ENCODE assay signal across 8 cellular contexts in genomic region chr1:54798769-54799641, GRCh38. TPM values are rescaled to one million over a fixed set of nuclear protein-coding genes. Genes with fewer than 3 reads are reported as not detected.
DNase-seq lines count a peak whose midpoint lies in the region; TF ChIP-seq lines count a peak whose summit lies in the region.

No MANE protein-coding gene starts in this region.

- no peak overlapping the region for H3K27ac ChIP-seq in MM.1S (ENCODE audit: low read length)

- no peak overlapping the region for H2AFZ ChIP-seq in MM.1S (ENCODE audit: low read length)

- no peaks in the 10 kb centered on the region for H3K9me2 ChIP-seq in MM.1S (replicated peaks; ENCODE audit: insufficient read depth, low read length)

- H3K9me3 Mint-ChIP-seq in progenitor cell of endocrine pancreas (ENCODE audit: low read depth), result no peaks in the 10 kb centered on the region

- no peaks in the 10 kb centered on the region for H4K20me1 ChIP-seq in MM.1S (ENCODE audit: insufficient read depth, low read length)

- H3K79me2 ChIP-seq in MM.1S (ENCODE audit: low read length), result 0 out of 2 replicates have a peak, but pooled peaks cover 3% of the 10 kb centered on the region

- H3K4me3 ChIP-seq in MM.1S (ENCODE audit: low read length), result no peak overlapping the region
- no peak overlapping the region for H3K4me3 ChIP-seq in choroid plexus epithelial cell (ENCODE audit: low read depth, low read length)

- in situ Hi-C loops in KBM-7 (cut with MboI; ENCODE audit: low pct_unique_long_range_greater_than_20kb, low sequenced_read_pairs), result no loop called here

- H3K36me3 ChIP-seq in MM.1S (replicated peaks; ENCODE audit: insufficient read depth, low read length), result no peaks in the 10 kb centered on the region

- no peak overlapping the region for H3K9ac ChIP-seq in MM.1S (ENCODE audit: low read length)

- no peak overlapping the region for H3K27ac Mint-ChIP-seq in progenitor cell of endocrine pancreas

- peaks cover 19% of the 10 kb centered on the region for H3K4me1 ChIP-seq in MM.1S (ENCODE audit: low read length)

- peaks cover 26% of the 10 kb centered on the region for H3K27me3 Mint-ChIP-seq in progenitor cell of endocrine pancreas

- peak overlapping the region; percentile 76; the same call in 1 of the 2 replicates for H3K4me2 ChIP-seq in MM.1S (ENCODE audit: low read depth, low read length)

- no peaks in the 10 kb centered on the region for H3K9me3 ChIP-seq in MM.1S (replicated peaks; ENCODE audit: insufficient read depth, low read length)

- peaks cover 5% of the 10 kb centered on the region for H3K4me1 Mint-ChIP-seq in progenitor cell of endocrine pancreas (ENCODE audit: low read depth)

- DNase-seq in activated T-cell treated with anti-CD3 and anti-CD28 coated beads for 48 hours (ENCODE audit: low read depth) (peak; percentile 46), MM.1S (no peak), choroid plexus epithelial cell (ENCODE audit: low read depth) (peak; percentile 64), AG20443 (ENCODE audit: low spot score) (no peak), KBM-7 (no peak), progenitor cell of endocrine pancreas (ENCODE audit: low spot score, unreplicated experiment) (no peak)
- DNase-seq in activated T-cell treated with anti-CD3 and anti-CD28 coated beads, Interleukin-2, amount 50 U/mL, for 1 hour, result no peak
- DNase-seq in stimulated activated CD8-positive, alpha-beta memory T cell treated with anti-CD3 and anti-CD28 coated beads, Interleukin-4, amount 100 ng/mL, for 48 hours, result peak; percentile 67

- H3K36me3 Mint-ChIP-seq in progenitor cell of endocrine pancreas (ENCODE audit: insufficient read depth), result no peaks in the 10 kb centered on the region

- TF ChIP-seq CTCF in MM.1S (IDR thresholded peaks at IDR 0.05; ENCODE audit: low read length) (no peak), choroid plexus epithelial cell (conservative IDR thresholded peaks at IDR 0.05; ENCODE audit: low read depth, low read length) (no peak), progenitor cell of endocrine pancreas (IDR thresholded peaks at IDR 0.05; ENCODE audit: unreplicated experiment) (no peak)

- H3F3A ChIP-seq in MM.1S (ENCODE audit: insufficient read depth, low read length), result peaks cover 11% of the 10 kb centered on the region; the same call in 1 of the 2 replicates

- no peak overlapping the region for H3K4me3 Mint-ChIP-seq in progenitor cell of endocrine pancreas (ENCODE audit: low read depth)

- H3K27me3 ChIP-seq in MM.1S (replicated peaks; ENCODE audit: insufficient read depth, low read length), result no peaks in the 10 kb centered on the region

RNA-seq across cellular contexts. Expression of gene TTC22, which starts 2.1 kb away (rescaled TPM):
- total RNA-seq in progenitor cell of endocrine pancreas, result 2.4 TPM in 2 replicates

RNA-seq across cellular contexts. Expression of gene PARS2, which starts 34.7 kb away (rescaled TPM):
- 9.1 and 11.0 TPM in 2 replicates for total RNA-seq in progenitor cell of endocrine pancreas

Comparison
In these comparisons a context has a peak if more than half of its experiments do, and no peak if none do; other contexts are left out.
1. DNase-seq: peak in activated T-cell treated with anti-CD3 and anti-CD28 coated beads for 48 hours (single experiment), choroid plexus epithelial cell (single experiment) and stimulated activated CD8-positive, alpha-beta memory T cell treated with anti-CD3 and anti-CD28 coated beads, Interleukin-4, amount 100 ng/mL, for 48 hours (single experiment); none in activated T-cell treated with anti-CD3 and anti-CD28 coated beads, Interleukin-2, amount 50 U/mL, for 1 hour (single experiment), MM.1S (single experiment), AG20443 (single experiment), KBM-7 (single experiment) and progenitor cell of endocrine pancreas (single experiment).